1 cellular context compared by ENCODE assay signal in genomic region chr7:2451171-2452073, GRCh38.
A peak's percentile ranks its signal among the peaks of the same experiment; 100 is the strongest.
TF ChIP-seq lines count a peak whose summit lies in the region.

No MANE protein-coding gene starts in this region.

TF ChIP-seq in HepG2, 621 proteins besides CTCF, POLR2A, EP300 and RAD21 (continued from another document and continues in another):
- TF ChIP-seq, protein P1, sequence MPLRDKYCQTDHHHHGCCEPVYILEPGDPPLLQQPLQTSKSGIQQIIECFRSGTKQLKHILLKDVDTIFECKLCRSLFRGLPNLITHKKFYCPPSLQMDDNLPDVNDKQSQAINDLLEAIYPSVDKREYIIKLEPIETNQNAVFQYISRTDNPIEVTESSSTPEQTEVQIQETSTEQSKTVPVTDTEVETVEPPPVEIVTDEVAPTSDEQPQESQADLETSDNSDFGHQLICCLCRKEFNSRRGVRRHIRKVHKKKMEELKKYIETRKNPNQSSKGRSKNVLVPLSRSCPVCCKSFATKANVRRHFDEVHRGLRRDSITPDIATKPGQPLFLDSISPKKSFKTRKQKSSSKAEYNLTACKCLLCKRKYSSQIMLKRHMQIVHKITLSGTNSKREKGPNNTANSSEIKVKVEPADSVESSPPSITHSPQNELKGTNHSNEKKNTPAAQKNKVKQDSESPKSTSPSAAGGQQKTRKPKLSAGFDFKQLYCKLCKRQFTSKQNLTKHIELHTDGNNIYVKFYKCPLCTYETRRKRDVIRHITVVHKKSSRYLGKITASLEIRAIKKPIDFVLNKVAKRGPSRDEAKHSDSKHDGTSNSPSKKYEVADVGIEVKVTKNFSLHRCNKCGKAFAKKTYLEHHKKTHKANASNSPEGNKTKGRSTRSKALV (CRISPR knock-in tag; IDR thresholded peaks at IDR 0.05): peak; percentile 90
- TF ChIP-seq PREB (CRISPR knock-in tag; IDR thresholded peaks at IDR 0.05): no peak
- TF ChIP-seq CSRNP2 (CRISPR knock-in tag; conservative IDR thresholded peaks at IDR 0.05; ENCODE audit: low read depth): no peak
- TF ChIP-seq ZZZ3 (CRISPR knock-in tag; IDR thresholded peaks at IDR 0.05; ENCODE audit: borderline replicate concordance): 0 out of 2 replicates have a peak, but pooled peaks have one; percentile 51
- peak; percentile 56; the same call in 1 of the 2 replicates for TF ChIP-seq ETS1 (CRISPR knock-in tag; IDR thresholded peaks at IDR 0.05)
- TF ChIP-seq YEATS2 (CRISPR knock-in tag; IDR thresholded peaks at IDR 0.05; ENCODE audit: borderline replicate concordance): no peak
- TF ChIP-seq SOX6 (IDR thresholded peaks at IDR 0.05): no peak
- TF ChIP-seq SOX6 (CRISPR knock-in tag; IDR thresholded peaks at IDR 0.05): no peak; the same call in 1 of the 2 replicates
- no peak for TF ChIP-seq ZNF550 (CRISPR knock-in tag; IDR thresholded peaks at IDR 0.05; ENCODE audit: borderline replicate concordance)
- no peak for TF ChIP-seq NFYB (CRISPR knock-in tag; IDR thresholded peaks at IDR 0.05)
- peak; percentile 78 for TF ChIP-seq ZNF230 (CRISPR knock-in tag; IDR thresholded peaks at IDR 0.05)
- TF ChIP-seq ZNF660 (CRISPR knock-in tag; IDR thresholded peaks at IDR 0.05; ENCODE audit: borderline replicate concordance, low read depth): no peak
- TF ChIP-seq ZNF720 (CRISPR knock-in tag; IDR thresholded peaks at IDR 0.05): no peak
- TF ChIP-seq GLI4 (CRISPR knock-in tag; IDR thresholded peaks at IDR 0.05; ENCODE audit: borderline replicate concordance): no peak
- no peak for TF ChIP-seq ZNF275 (CRISPR knock-in tag; IDR thresholded peaks at IDR 0.05; ENCODE audit: borderline replicate concordance)
- TF ChIP-seq CEBPG (CRISPR knock-in tag; IDR thresholded peaks at IDR 0.05): peak; percentile 63
- TF ChIP-seq PAWR (CRISPR knock-in tag; IDR thresholded peaks at IDR 0.05; ENCODE audit: borderline replicate concordance): 0 out of 2 replicates have a peak, but pooled peaks have one; percentile 62
- no peak for TF ChIP-seq ZFP36 (IDR thresholded peaks at IDR 0.05; ENCODE audit: borderline replicate concordance, low read depth, low read length, partially characterized antibody)
- TF ChIP-seq SP5 (CRISPR knock-in tag; IDR thresholded peaks at IDR 0.05; ENCODE audit: borderline replicate concordance, low read depth): no peak; the same call in 1 of the 2 replicates
- TF ChIP-seq ZSCAN9 (CRISPR knock-in tag; IDR thresholded peaks at IDR 0.05; ENCODE audit: borderline replicate concordance): 0 out of 2 replicates have a peak, but pooled peaks have one; percentile 14
- no peak for TF ChIP-seq PLRG1 (conservative IDR thresholded peaks at IDR 0.05)
- TF ChIP-seq CAMTA2 (CRISPR knock-in tag; IDR thresholded peaks at IDR 0.05; ENCODE audit: borderline replicate concordance): 0 out of 2 replicates have a peak, but pooled peaks have one; percentile 83
- TF ChIP-seq, protein P2, sequence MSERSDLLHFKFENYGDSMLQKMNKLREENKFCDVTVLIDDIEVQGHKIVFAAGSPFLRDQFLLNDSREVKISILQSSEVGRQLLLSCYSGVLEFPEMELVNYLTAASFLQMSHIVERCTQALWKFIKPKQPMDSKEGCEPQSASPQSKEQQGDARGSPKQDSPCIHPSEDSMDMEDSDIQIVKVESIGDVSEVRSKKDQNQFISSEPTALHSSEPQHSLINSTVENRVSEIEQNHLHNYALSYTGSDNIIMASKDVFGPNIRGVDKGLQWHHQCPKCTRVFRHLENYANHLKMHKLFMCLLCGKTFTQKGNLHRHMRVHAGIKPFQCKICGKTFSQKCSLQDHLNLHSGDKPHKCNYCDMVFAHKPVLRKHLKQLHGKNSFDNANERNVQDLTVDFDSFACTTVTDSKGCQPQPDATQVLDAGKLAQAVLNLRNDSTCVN (CRISPR knock-in tag; IDR thresholded peaks at IDR 0.05; ENCODE audit: borderline replicate concordance): no peak
- TF ChIP-seq ZNF879 (CRISPR knock-in tag; IDR thresholded peaks at IDR 0.05): no peak
- TF ChIP-seq ZNF781 (CRISPR knock-in tag; IDR thresholded peaks at IDR 0.05; ENCODE audit: borderline replicate concordance, not compliant biosample characterization): peak; percentile 80
- 0 out of 2 replicates have a peak, but pooled peaks have one; percentile 15 for TF ChIP-seq KDM4B (CRISPR knock-in tag; IDR thresholded peaks at IDR 0.05)
- no peak for TF ChIP-seq ELF1 (CRISPR knock-in tag; IDR thresholded peaks at IDR 0.05)
- TF ChIP-seq DPF2 (CRISPR knock-in tag; IDR thresholded peaks at IDR 0.05; ENCODE audit: borderline replicate concordance, low read depth): no peak
- no peak for TF ChIP-seq IRX3 (CRISPR knock-in tag; IDR thresholded peaks at IDR 0.05; ENCODE audit: borderline replicate concordance, low read depth)
- no peak for TF ChIP-seq HHEX (CRISPR knock-in tag; IDR thresholded peaks at IDR 0.05)
- TF ChIP-seq SNAI1 (CRISPR knock-in tag; IDR thresholded peaks at IDR 0.05; ENCODE audit: borderline replicate concordance): no peak
- TF ChIP-seq, protein P3, sequence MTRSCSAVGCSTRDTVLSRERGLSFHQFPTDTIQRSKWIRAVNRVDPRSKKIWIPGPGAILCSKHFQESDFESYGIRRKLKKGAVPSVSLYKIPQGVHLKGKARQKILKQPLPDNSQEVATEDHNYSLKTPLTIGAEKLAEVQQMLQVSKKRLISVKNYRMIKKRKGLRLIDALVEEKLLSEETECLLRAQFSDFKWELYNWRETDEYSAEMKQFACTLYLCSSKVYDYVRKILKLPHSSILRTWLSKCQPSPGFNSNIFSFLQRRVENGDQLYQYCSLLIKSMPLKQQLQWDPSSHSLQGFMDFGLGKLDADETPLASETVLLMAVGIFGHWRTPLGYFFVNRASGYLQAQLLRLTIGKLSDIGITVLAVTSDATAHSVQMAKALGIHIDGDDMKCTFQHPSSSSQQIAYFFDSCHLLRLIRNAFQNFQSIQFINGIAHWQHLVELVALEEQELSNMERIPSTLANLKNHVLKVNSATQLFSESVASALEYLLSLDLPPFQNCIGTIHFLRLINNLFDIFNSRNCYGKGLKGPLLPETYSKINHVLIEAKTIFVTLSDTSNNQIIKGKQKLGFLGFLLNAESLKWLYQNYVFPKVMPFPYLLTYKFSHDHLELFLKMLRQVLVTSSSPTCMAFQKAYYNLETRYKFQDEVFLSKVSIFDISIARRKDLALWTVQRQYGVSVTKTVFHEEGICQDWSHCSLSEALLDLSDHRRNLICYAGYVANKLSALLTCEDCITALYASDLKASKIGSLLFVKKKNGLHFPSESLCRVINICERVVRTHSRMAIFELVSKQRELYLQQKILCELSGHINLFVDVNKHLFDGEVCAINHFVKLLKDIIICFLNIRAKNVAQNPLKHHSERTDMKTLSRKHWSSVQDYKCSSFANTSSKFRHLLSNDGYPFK (CRISPR knock-in tag; IDR thresholded peaks at IDR 0.05; ENCODE audit: borderline replicate concordance): peak; percentile 63; the same call in 1 of the 2 replicates
- TF ChIP-seq, protein P4, sequence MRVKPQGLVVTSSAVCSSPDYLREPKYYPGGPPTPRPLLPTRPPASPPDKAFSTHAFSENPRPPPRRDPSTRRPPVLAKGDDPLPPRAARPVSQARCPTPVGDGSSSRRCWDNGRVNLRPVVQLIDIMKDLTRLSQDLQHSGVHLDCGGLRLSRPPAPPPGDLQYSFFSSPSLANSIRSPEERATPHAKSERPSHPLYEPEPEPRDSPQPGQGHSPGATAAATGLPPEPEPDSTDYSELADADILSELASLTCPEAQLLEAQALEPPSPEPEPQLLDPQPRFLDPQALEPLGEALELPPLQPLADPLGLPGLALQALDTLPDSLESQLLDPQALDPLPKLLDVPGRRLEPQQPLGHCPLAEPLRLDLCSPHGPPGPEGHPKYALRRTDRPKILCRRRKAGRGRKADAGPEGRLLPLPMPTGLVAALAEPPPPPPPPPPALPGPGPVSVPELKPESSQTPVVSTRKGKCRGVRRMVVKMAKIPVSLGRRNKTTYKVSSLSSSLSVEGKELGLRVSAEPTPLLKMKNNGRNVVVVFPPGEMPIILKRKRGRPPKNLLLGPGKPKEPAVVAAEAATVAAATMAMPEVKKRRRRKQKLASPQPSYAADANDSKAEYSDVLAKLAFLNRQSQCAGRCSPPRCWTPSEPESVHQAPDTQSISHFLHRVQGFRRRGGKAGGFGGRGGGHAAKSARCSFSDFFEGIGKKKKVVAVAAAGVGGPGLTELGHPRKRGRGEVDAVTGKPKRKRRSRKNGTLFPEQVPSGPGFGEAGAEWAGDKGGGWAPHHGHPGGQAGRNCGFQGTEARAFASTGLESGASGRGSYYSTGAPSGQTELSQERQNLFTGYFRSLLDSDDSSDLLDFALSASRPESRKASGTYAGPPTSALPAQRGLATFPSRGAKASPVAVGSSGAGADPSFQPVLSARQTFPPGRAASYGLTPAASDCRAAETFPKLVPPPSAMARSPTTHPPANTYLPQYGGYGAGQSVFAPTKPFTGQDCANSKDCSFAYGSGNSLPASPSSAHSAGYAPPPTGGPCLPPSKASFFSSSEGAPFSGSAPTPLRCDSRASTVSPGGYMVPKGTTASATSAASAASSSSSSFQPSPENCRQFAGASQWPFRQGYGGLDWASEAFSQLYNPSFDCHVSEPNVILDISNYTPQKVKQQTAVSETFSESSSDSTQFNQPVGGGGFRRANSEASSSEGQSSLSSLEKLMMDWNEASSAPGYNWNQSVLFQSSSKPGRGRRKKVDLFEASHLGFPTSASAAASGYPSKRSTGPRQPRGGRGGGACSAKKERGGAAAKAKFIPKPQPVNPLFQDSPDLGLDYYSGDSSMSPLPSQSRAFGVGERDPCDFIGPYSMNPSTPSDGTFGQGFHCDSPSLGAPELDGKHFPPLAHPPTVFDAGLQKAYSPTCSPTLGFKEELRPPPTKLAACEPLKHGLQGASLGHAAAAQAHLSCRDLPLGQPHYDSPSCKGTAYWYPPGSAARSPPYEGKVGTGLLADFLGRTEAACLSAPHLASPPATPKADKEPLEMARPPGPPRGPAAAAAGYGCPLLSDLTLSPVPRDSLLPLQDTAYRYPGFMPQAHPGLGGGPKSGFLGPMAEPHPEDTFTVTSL (CRISPR knock-in tag; IDR thresholded peaks at IDR 0.05; ENCODE audit: borderline replicate concordance): no peak
- TF ChIP-seq RFXAP (CRISPR knock-in tag; IDR thresholded peaks at IDR 0.05; ENCODE audit: borderline replicate concordance): no peak
- TF ChIP-seq KDM3A (CRISPR knock-in tag; IDR thresholded peaks at IDR 0.05; ENCODE audit: low read depth): 0 out of 2 replicates have a peak, but pooled peaks have one; percentile 12
- TF ChIP-seq ZNF761 (CRISPR knock-in tag; conservative IDR thresholded peaks at IDR 0.05): peak; percentile 88; the same call in 1 of the 2 replicates
- TF ChIP-seq ATAD3A (CRISPR knock-in tag; IDR thresholded peaks at IDR 0.05): no peak
- TF ChIP-seq ZNF713 (CRISPR knock-in tag; IDR thresholded peaks at IDR 0.05): no peak
- TF ChIP-seq TGIF2 (CRISPR knock-in tag; IDR thresholded peaks at IDR 0.05): peak; percentile 68; the same call in 1 of the 2 replicates
- no peak for TF ChIP-seq SKI (IDR thresholded peaks at IDR 0.05; ENCODE audit: partially characterized antibody)
